9 cellular contexts compared by ENCODE assay signal in the genomic region with DNA sequence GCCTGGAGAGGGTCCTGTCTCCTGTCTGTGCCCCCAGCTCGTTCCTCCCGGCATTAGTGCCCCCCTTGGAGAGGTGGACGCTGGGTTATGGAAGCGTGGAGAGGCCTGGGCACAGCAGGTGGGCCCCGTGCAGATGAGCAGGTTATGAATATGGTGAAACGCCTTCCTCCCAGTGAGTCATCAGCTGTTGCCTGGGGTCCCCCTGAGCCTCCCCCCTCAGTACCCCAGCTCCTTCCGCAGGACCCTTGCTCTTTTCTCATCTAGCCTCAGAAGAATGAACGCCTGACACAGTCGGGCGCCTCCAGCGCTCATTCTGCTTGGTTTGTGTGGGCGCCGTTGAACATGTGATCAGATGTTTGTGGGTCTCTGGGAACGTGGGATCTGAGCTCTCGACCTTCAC. TPM values are rescaled to one million over a fixed set of nuclear protein-coding genes. Genes with fewer than 3 reads are reported as not detected.
A peak's percentile ranks its signal among the peaks of the same experiment; 100 is the strongest.
DNase-seq lines count a peak whose midpoint lies in the region; ATAC-seq and TF ChIP-seq lines count a peak whose summit lies in the region.
"Not testable (repeated sequence)": the region's sequence is repeated elsewhere in the genome, so short reads cannot be mapped to it uniquely, and the experiment has no call there.
"Had no signal": no experiment of that assay in that cellular context is flagged by ENCODE, and none has a peak within 500 bp of the region (broad histone marks: within the 10 kb centered on the region; RNA-seq: fewer than 3 reads in every experiment).

No MANE protein-coding gene starts in this region.

- peak; percentile 29 for ATAC-seq in activated CD8-positive, alpha-beta T cell treated with anti-CD3 and anti-CD28 coated beads, Interleukin-2, amount 10 ng/mL, durations not matched to agents 7 days and 5 days
- peak; percentile 43 for ATAC-seq in effector memory CD8-positive, alpha-beta T cell (replicated peaks)
- not testable (repeated sequence) for ATAC-seq in right lobe of liver
- peak; percentile 28 to 58 (median 36) for ATAC-seq in natural killer cell

- not testable (repeated sequence) for H3K4me3 Mint-ChIP-seq in activated CD8-positive, alpha-beta T cell treated with anti-CD3 and anti-CD28 coated beads, Interleukin-2, amount 10 ng/mL, durations not matched to agents 7 days and 5 days; effector memory CD8-positive, alpha-beta T cell; natural killer cell

- not testable (repeated sequence) for H3K4me3 ChIP-seq in right lobe of liver, spleen, suprapubic skin

- intact Hi-C loops in right lobe of liver (cut with DNase I); natural killer cell (cut with micrococcal nuclease); spleen (cut with DNase I; ENCODE audit: low total_unique reads): not testable (repeated sequence)

- H3K36me3 ChIP-seq in right lobe of liver, suprapubic skin: not testable (repeated sequence)
- peaks cover 0 to 100% (median 7%) of the 10 kb centered on the region in 6 donors for H3K36me3 ChIP-seq in spleen

- not testable (repeated sequence) for H3K9me3 Mint-ChIP-seq in activated CD8-positive, alpha-beta T cell treated with anti-CD3 and anti-CD28 coated beads, Interleukin-2, amount 10 ng/mL, durations not matched to agents 7 days and 5 days (ENCODE audit: insufficient read depth); effector memory CD8-positive, alpha-beta T cell; natural killer cell

- H3K4me1 Mint-ChIP-seq in activated CD8-positive, alpha-beta T cell treated with anti-CD3 and anti-CD28 coated beads, Interleukin-2, amount 10 ng/mL, durations not matched to agents 7 days and 5 days (ENCODE audit: low read depth); effector memory CD8-positive, alpha-beta T cell (ENCODE audit: low read depth in 2 of 2); natural killer cell: not testable (repeated sequence)

- H3K27ac ChIP-seq in right lobe of liver, spleen, suprapubic skin: not testable (repeated sequence)

- not testable (repeated sequence) for TF ChIP-seq CTCF in right lobe of liver (IDR thresholded peaks at IDR 0.05); natural killer cell (IDR thresholded peaks at IDR 0.05); spleen (IDR thresholded peaks at IDR 0.05 in 8 of 11, conservative IDR thresholded peaks at IDR 0.05 in 3 of 11); suprapubic skin (IDR thresholded peaks at IDR 0.05)

- not testable (repeated sequence) for H3K27ac Mint-ChIP-seq in activated CD8-positive, alpha-beta T cell treated with anti-CD3 and anti-CD28 coated beads, Interleukin-2, amount 10 ng/mL, durations not matched to agents 7 days and 5 days; effector memory CD8-positive, alpha-beta T cell
- H3K27ac Mint-ChIP-seq in natural killer cell: peak overlapping the region in 1 of 2 donors; percentile 77

- H3K27me3 ChIP-seq in right lobe of liver, suprapubic skin: not testable (repeated sequence)
- H3K27me3 ChIP-seq in spleen (replicated peaks in 1 of 7): peaks cover 0 to 16% (median 0%) of the 10 kb centered on the region in 7 donors

- H3K27me3 Mint-ChIP-seq in activated CD8-positive, alpha-beta T cell treated with anti-CD3 and anti-CD28 coated beads, Interleukin-2, amount 10 ng/mL, durations not matched to agents 7 days and 5 days (ENCODE audit: low read depth); natural killer cell (ENCODE audit: low read depth in 2 of 2): not testable (repeated sequence)
- H3K27me3 Mint-ChIP-seq in effector memory CD8-positive, alpha-beta T cell: peaks cover 42 to 70% of the 10 kb centered on the region in 2 donors

- CTCF ChIA-PET in activated CD8-positive, alpha-beta T cell treated with anti-CD3 and anti-CD28 coated beads, Interleukin-2, amount 10 ng/mL, durations not matched to agents 7 days and 5 days (lab: Charles Lee): not testable (repeated sequence)

- H3K9me3 ChIP-seq in right lobe of liver, spleen, suprapubic skin: not testable (repeated sequence)

- not testable (repeated sequence) for H3K36me3 Mint-ChIP-seq in activated CD8-positive, alpha-beta T cell treated with anti-CD3 and anti-CD28 coated beads, Interleukin-2, amount 10 ng/mL, durations not matched to agents 7 days and 5 days (ENCODE audit: low read depth); effector memory CD8-positive, alpha-beta T cell (ENCODE audit: insufficient read depth); natural killer cell

- TF ChIP-seq POLR2A in right lobe of liver (IDR thresholded peaks at IDR 0.05); spleen (IDR thresholded peaks at IDR 0.05); suprapubic skin (IDR thresholded peaks at IDR 0.05): not testable (repeated sequence)

- no CpG with 5 or more reads among the region's 15 CpGs for WGBS in right lobe of liver (ENCODE audit: insufficient coverage, low coverage, low lambda C conversion rate, missing lambda C conversion rate)
- WGBS in spleen, 5 donors: 84 to 88% (median 85%) methylated on average over 10 to 15 of the region's 15 CpGs
- 92% methylated on average over 13 of the region's 15 CpGs for WGBS in suprapubic skin

- POLR2A ChIA-PET in activated CD8-positive, alpha-beta T cell treated with anti-CD3 and anti-CD28 coated beads, Interleukin-2, amount 10 ng/mL, durations not matched to agents 7 days and 5 days (lab: Charles Lee): not testable (repeated sequence)

- TF ChIP-seq EP300 in suprapubic skin (IDR thresholded peaks at IDR 0.05): not testable (repeated sequence)

- not testable (repeated sequence) for H3K4me1 ChIP-seq in right lobe of liver, spleen, suprapubic skin

- DNase-seq in activated CD8-positive, alpha-beta T cell treated with anti-CD3 and anti-CD28 coated beads, Interleukin-2, amount 10 ng/mL, durations not matched to agents 7 days and 5 days; effector memory CD8-positive, alpha-beta T cell; natural killer cell: not testable (repeated sequence)
- DNase-seq in right lobe of liver (peak in 2 of 3 donors; percentile 20 to 24), spleen (peak; percentile 36), suprapubic skin (ENCODE audit: low spot score in 2 of 2) (peak; percentile 17 to 44)

RNA-seq across cellular contexts. Expression of gene ADGRE2, which starts 12.5 kb away (rescaled TPM):
- under 1 TPM; 0.21 to 0.29 TPM for total RNA-seq in activated CD8-positive, alpha-beta T cell treated with anti-CD3 and anti-CD28 coated beads, Interleukin-2, amount 10 ng/mL, durations not matched to agents 7 days and 5 days
- total RNA-seq in right lobe of liver (1 to 10 TPM; 1.6 to 5.7 (median 1.9) TPM), natural killer cell (10 to 100 TPM in 2 of 3 donors, 1 to 10 TPM in 1; 6.1 to 37.0 (median 20.3) TPM), spleen (100 to 1,000 TPM in 4 of 7 donors, 10 to 100 TPM in 3; 58.0 to 183 (median 100) TPM), suprapubic skin (10 to 100 TPM in 3 of 4 donors, 1 to 10 TPM in 1; 8.1 to 14.3 (median 12.9) TPM)
- polyA plus RNA-seq in spleen: 1 to 10 TPM; 4.0 to 9.9 (median 6.0) TPM
- total RNA-seq: G401, H7, HT1080 had no signal
